ENCODE assay signal across 8 cellular contexts in the genomic region with DNA sequence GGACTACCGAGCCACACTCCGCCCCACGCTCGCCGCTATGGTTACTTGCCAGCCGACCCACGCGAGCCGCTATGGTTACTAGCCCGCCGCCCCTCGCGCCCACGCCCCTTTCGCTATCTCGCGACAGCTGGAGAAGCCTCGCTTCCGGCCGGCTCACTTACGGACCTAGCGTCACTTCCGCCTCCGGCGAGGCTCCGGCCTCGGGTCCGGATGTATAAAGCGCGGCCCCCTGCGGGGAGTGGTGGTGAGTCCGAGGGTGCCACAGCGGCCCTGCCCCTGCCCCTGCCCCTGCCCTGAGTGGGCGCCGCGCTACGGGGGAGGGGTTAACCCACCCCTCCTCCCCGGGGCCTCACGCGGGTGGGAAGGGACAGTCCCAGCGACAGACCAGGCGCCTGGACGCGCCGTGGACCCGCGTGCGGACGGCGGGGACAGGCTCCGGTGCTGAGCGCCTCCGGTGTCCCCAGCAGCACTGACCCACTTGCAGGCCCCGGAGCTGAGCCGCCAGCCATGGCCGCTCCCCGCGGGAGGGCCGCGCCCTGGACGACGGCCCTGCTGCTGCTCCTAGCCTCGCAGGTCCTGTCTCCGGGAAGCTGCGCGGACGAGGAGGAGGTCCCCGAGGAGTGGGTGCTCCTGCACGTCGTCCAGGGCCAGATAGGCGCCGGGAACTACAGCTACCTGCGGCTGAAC. TPM values are rescaled to one million over a fixed set of nuclear protein-coding genes. Genes with fewer than 3 reads are reported as not detected.
A peak's percentile ranks its signal among the peaks of the same experiment; 100 is the strongest.
DNase-seq lines count a peak whose midpoint lies in the region; ATAC-seq lines count a peak whose summit lies in the region.

A gene (plus strand): TSS at position 174 of the 687 bp plus-strand sequence. CDS start 334 bp downstream, at position 508.
A gene (minus strand): TSS at position 77 of the 687 bp plus-strand sequence. CDS start 13,024 bp downstream, outside the sequence.

- peak within 1 kb of the TSS; percentile 88 to 96 (median 93) for H3K4me3 Mint-ChIP-seq in CD8-positive, alpha-beta memory T cell

- H3K27me3 ChIP-seq in CD8-positive, alpha-beta memory T cell (ENCODE audit: insufficient read depth, low read length, poor library complexity, severe bottlenecking), result no peaks in the 10 kb centered on the region
- no peaks in the 10 kb centered on the region for H3K27me3 ChIP-seq in effector memory CD4-positive, alpha-beta T cell (replicated peaks; ENCODE audit: control insufficient read depth, insufficient read depth, low read length, poor library complexity, severe bottlenecking)

- DNase-seq in CD8-positive, alpha-beta memory T cell, result peak; percentile 95 to 98 (median 96)
- DNase-seq in HS-27A (ENCODE audit: low read depth) (peak; percentile 90), NK-92 (lab: John Stamatoyannopoulos, UW; ENCODE audit: unreplicated experiment) (peak; percentile 71), medulla oblongata (ENCODE audit: extremely low spot score) (peak; percentile 96)
- peak; percentile 99 for DNase-seq in activated CD8-positive, alpha-beta memory T cell treated with anti-CD3 and anti-CD28 coated beads for 24 hours
- DNase-seq in effector memory CD4-positive, alpha-beta T cell, result peak; percentile 94 to 95 (median 94)
- peak; percentile 96 for DNase-seq in stimulated activated CD8-positive, alpha-beta memory T cell treated with anti-CD3 and anti-CD28 coated beads, Interleukin-12 subunit alpha, Interleukin-12 subunit beta, amount 100 ng/mL, for 1 hour (ENCODE audit: low read depth)

- CTCF ChIA-PET in CD8-positive, alpha-beta memory T cell (lab: Charles Lee), result interaction anchor here (0.9 to 1.9 kb wide), 5 partner anchors 9 to 851 kb away, joined by 3 to 12 read pairs (median 4); a partner anchor contains a TSS

- peaks cover 46% of the 10 kb centered on the region for H3K4me1 ChIP-seq in CD8-positive, alpha-beta memory T cell (ENCODE audit: insufficient read depth, low read length)
- H3K4me1 ChIP-seq in effector memory CD4-positive, alpha-beta T cell (ENCODE audit: control insufficient read depth, insufficient read depth, low read length, poor library complexity, severe bottlenecking), result peaks cover 33% of the 10 kb centered on the region

- H3K9me3 Mint-ChIP-seq in CD8-positive, alpha-beta memory T cell, result no peaks in the 10 kb centered on the region

- H3K27me3 Mint-ChIP-seq in CD8-positive, alpha-beta memory T cell, result peaks cover 0 to 2% of the 10 kb centered on the region in 2 donors

- H3K4me1 Mint-ChIP-seq in CD8-positive, alpha-beta memory T cell, result peaks cover 48 to 57% (median 54%) of the 10 kb centered on the region in 3 donors

- POLR2A ChIA-PET in CD8-positive, alpha-beta memory T cell (lab: Charles Lee), result interaction anchor here (0.7 to 4.6 kb wide), 8 partner anchors 16 to 882 kb away, joined by 3 to 69 read pairs (median 6); a partner anchor contains a TSS

- no peaks in the 10 kb centered on the region for H3K9me3 ChIP-seq in CD8-positive, alpha-beta memory T cell (ENCODE audit: low read length)
- no peaks in the 10 kb centered on the region for H3K9me3 ChIP-seq in effector memory CD4-positive, alpha-beta T cell (ENCODE audit: control insufficient read depth, low read length)

- H3K36me3 Mint-ChIP-seq in CD8-positive, alpha-beta memory T cell, result peaks cover 0 to 34% (median 2%) of the 10 kb centered on the region in 3 donors

- peak; percentile 96 for ATAC-seq in GM19467 (IDR thresholded peaks at IDR 0.05; ENCODE audit: unreplicated experiment)

- H3K27ac ChIP-seq in CD8-positive, alpha-beta memory T cell (ENCODE audit: low read depth, low read length), result peak within 1 kb of the TSS; percentile 97
- H3K27ac ChIP-seq in effector memory CD4-positive, alpha-beta T cell (ENCODE audit: insufficient read depth, low read length, poor library complexity, severe bottlenecking), result peak within 1 kb of the TSS; percentile 94

- H3K36me3 ChIP-seq in CD8-positive, alpha-beta memory T cell (ENCODE audit: insufficient read depth, low read length), result no peaks in the 10 kb centered on the region
- peaks cover 9% of the 10 kb centered on the region for H3K36me3 ChIP-seq in effector memory CD4-positive, alpha-beta T cell (ENCODE audit: control insufficient read depth, insufficient read depth, low read length)

- H3K27ac Mint-ChIP-seq in CD8-positive, alpha-beta memory T cell, result peak within 1 kb of the TSS; percentile 94 to 97 (median 96)

- peak within 1 kb of the TSS; percentile 95 for H3K4me3 ChIP-seq in CD8-positive, alpha-beta memory T cell (ENCODE audit: low read length)
- peak within 1 kb of the TSS; percentile 86 for H3K4me3 ChIP-seq in effector memory CD4-positive, alpha-beta T cell (ENCODE audit: insufficient read depth, low read depth, low read length, poor library complexity, severe bottlenecking)

RNA-seq across cellular contexts. Expression of the first gene that starts in this region (rescaled TPM):
- 10 to 100 TPM; 23.6 to 25.5 TPM for total RNA-seq in CD8-positive, alpha-beta memory T cell
- polyA plus RNA-seq in CD8-positive, alpha-beta memory T cell, result 8.9 TPM

RNA-seq across cellular contexts. Expression of the second gene that starts in this region (rescaled TPM):
- 10 to 100 TPM; 24.5 to 29.4 TPM for total RNA-seq in CD8-positive, alpha-beta memory T cell
- 7.4 TPM for polyA plus RNA-seq in CD8-positive, alpha-beta memory T cell

Comparison
In these comparisons a context has a peak if more than half of its experiments do, and no peak if none do; other contexts are left out.
1. Peak in every context shown above with its lines: DNase-seq, ATAC-seq, H3K4me3 ChIP-seq and H3K27ac ChIP-seq.